In the genomic region with DNA sequence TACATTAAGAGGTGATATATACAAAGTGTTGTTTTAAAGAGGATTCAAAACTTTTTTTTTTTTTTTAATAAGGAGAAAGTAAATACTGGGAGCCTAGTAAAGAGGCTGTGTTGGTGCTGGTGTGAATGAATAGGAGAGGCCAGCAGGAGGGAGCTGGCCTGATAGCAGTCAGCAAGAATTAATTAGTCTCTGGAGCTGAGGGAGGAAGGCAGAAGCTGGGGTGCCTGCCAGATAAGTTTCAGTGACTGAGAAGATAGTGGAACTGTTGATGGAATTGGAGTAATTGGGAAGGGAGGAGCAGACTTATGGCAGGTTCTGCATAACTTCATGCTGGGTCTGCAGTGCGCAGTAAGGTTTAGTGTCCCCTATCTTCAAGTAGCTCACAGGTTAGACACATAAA, we compare ENCODE assay signal across 28 cellular contexts. TPM values are rescaled to one million over a fixed set of nuclear protein-coding genes. Genes with fewer than 3 reads are reported as not detected.
DNase-seq lines count a peak whose midpoint lies in the region; ATAC-seq and TF ChIP-seq lines count a peak whose summit lies in the region.
"Had no signal": no experiment of that assay in that cellular context is flagged by ENCODE, and none has a peak within 500 bp of the region (broad histone marks: within the 10 kb centered on the region; RNA-seq: fewer than 3 reads in every experiment).

No MANE protein-coding gene starts in this region.

- no peaks in the 10 kb centered on the region for H3K27me3 Mint-ChIP-seq in T-helper 17 cell
- H3K27me3 Mint-ChIP-seq in stimulated activated naive CD8-positive, alpha-beta T cell treated with anti-CD3 and anti-CD28 coated beads, Interleukin-15, amount 100 ng/mL, for 72 hours = no peaks in the 10 kb centered on the region

- peaks cover 26% of the 10 kb centered on the region for H3K4me1 Mint-ChIP-seq in T-helper 17 cell
- peaks cover 20% of the 10 kb centered on the region for H3K4me1 Mint-ChIP-seq in stimulated activated naive CD8-positive, alpha-beta T cell treated with anti-CD3 and anti-CD28 coated beads, Interleukin-15, amount 100 ng/mL, for 72 hours

- WGBS in GM23248 (ENCODE audit: low coverage in 1 of 2, low lambda C conversion rate in 2 of 2, missing lambda C conversion rate in 2 of 2), 2 experiments = 91 to 100% methylated on average over 1 of the region's 1 CpG

- H3K79me2 ChIP-seq in GM23248 (ENCODE audit: insufficient read depth) = peaks cover 19% of the 10 kb centered on the region; the same call in 1 of the 2 replicates

- peaks cover 0 to 24% of the 10 kb centered on the region in 2 donors for H3K4me1 ChIP-seq in right atrium auricular region
- H3K4me1 ChIP-seq in GM23248 (ENCODE audit: insufficient read depth) = peaks cover 10% of the 10 kb centered on the region

- no peak overlapping the region for H3K4me2 ChIP-seq in GM23248 (ENCODE audit: unreplicated experiment)
- H3K4me2 ChIP-seq: GM23338, SK-N-SH had no signal

- H4K20me1 ChIP-seq in GM23248 (ENCODE audit: insufficient read depth) = no peaks in the 10 kb centered on the region

- H3K9ac ChIP-seq in GM23248 = no peak overlapping the region
- H3K9ac ChIP-seq: SK-N-SH had no signal

- ATAC-seq in Right ventricle myocardium inferior (peak; percentile 48), T-helper 17 cell (no peak), left cardiac atrium (peak; percentile 65 to 75), left colon (no peak)
- ATAC-seq in stimulated activated naive CD8-positive, alpha-beta T cell treated with anti-CD3 and anti-CD28 coated beads, Interleukin-15, amount 100 ng/mL, for 72 hours = no peak
- ATAC-seq: gastroesophageal sphincter, GM23338, lower lobe of right lung had no signal

- H3K9me3 Mint-ChIP-seq in stimulated activated naive CD8-positive, alpha-beta T cell treated with anti-CD3 and anti-CD28 coated beads, Interleukin-15, amount 100 ng/mL, for 72 hours = no peaks in the 10 kb centered on the region
- H3K9me3 Mint-ChIP-seq: endodermal cell, GM23338, HFFc6 had no signal

- no peaks in the 10 kb centered on the region for H3K9me2 ChIP-seq in GM23248 (ENCODE audit: insufficient read depth)
- H3K9me2 ChIP-seq: SK-N-SH had no signal

- H3K27ac ChIP-seq in right atrium auricular region (no peak overlapping the region), GM23248 (no peak overlapping the region)
- H3K27ac ChIP-seq: coronary artery, esophagus squamous epithelium, gastroesophageal sphincter, lower lobe of right lung, thoracic aorta had no signal

- H3K9me3 ChIP-seq in right atrium auricular region (no peaks in the 10 kb centered on the region), T-helper 17 cell (ENCODE audit: control insufficient read depth, low read length, poor library complexity, severe bottlenecking) (no peaks in the 10 kb centered on the region), GM23248 (ENCODE audit: low read depth) (no peaks in the 10 kb centered on the region)
- H3K9me3 ChIP-seq: esophagus squamous epithelium, gastroesophageal sphincter, lower lobe of right lung, SK-N-SH, thoracic aorta had no signal

- no peak for TF ChIP-seq CTCF in right atrium auricular region (IDR thresholded peaks at IDR 0.05)

- H3K4me3 Mint-ChIP-seq in T-helper 17 cell = peak overlapping the region; percentile 63
- H3K4me3 Mint-ChIP-seq in stimulated activated naive CD8-positive, alpha-beta T cell treated with anti-CD3 and anti-CD28 coated beads, Interleukin-15, amount 100 ng/mL, for 72 hours = no peak overlapping the region
- H3K4me3 Mint-ChIP-seq: endodermal cell, GM23338, HFFc6 had no signal

- intact Hi-C loops in Right ventricle myocardium inferior (cut with DNase I) = no loop called here
- intact Hi-C loops in left cardiac atrium (cut with DNase I) = no loop called here
- intact Hi-C loops in left colon (cut with DNase I, micrococcal nuclease) = no loop called here

- H3K36me3 ChIP-seq in right atrium auricular region (peaks cover 67% of the 10 kb centered on the region), GM23248 (ENCODE audit: low read depth) (peaks cover 33% of the 10 kb centered on the region; the same call in 1 of the 2 replicates)

- in situ Hi-C loops in GM23248 (cut with MboI) = no loop called here

- no peak overlapping the region for H3K4me3 ChIP-seq in right atrium auricular region
- no peak overlapping the region for H3K4me3 ChIP-seq in GM23248
- H3K4me3 ChIP-seq: coronary artery, esophagus squamous epithelium, gastroesophageal sphincter, GM23338, lower lobe of right lung, thoracic aorta had no signal

- peaks cover 21% of the 10 kb centered on the region for H3K36me3 Mint-ChIP-seq in T-helper 17 cell (ENCODE audit: low read depth)

- H3F3A ChIP-seq in GM23248 (ENCODE audit: insufficient read depth) = no peaks in the 10 kb centered on the region; the same call in 1 of the 2 replicates

- DNase-seq in Right ventricle myocardium inferior (ENCODE audit: missing footprints) = no peak
- no peak for DNase-seq in right atrium auricular region (ENCODE audit: low spot score)
- no peak for DNase-seq in T-helper 17 cell
- no peak for DNase-seq in left cardiac atrium
- no peak for DNase-seq in stimulated activated naive CD8-positive, alpha-beta T cell treated with anti-CD3 and anti-CD28 coated beads, Interleukin-15, amount 100 ng/mL, for 72 hours
- no peak for DNase-seq in left colon
- DNase-seq in GM23248 = no peak
- DNase-seq: activated CD8-positive, alpha-beta memory T cell treated with anti-CD3 and anti-CD28 coated beads, Interleukin-2, amount 50 U/mL, for 4 hours; activated effector memory CD4-positive, alpha-beta T cell treated with anti-CD3 and anti-CD28 coated beads, Interleukin-2, amount 50 U/mL, for 16 hours; amniotic stem cell; DMS153; endodermal cell; esophagus squamous epithelium; HFFc6; lower lobe of right lung; NCI-H1105; NCI-H1930; NCI-H345; NCI-H774; SK-N-SH; T-helper 2 cell had no signal

- no peak overlapping the region for H2AFZ ChIP-seq in GM23248
- H2AFZ ChIP-seq: GM23338 had no signal

- H3K27ac Mint-ChIP-seq in T-helper 17 cell = no peak overlapping the region
- peak overlapping the region; percentile 44 to 75 for H3K27ac Mint-ChIP-seq in stimulated activated naive CD8-positive, alpha-beta T cell treated with anti-CD3 and anti-CD28 coated beads, Interleukin-15, amount 100 ng/mL, for 72 hours
- H3K27ac Mint-ChIP-seq: GM23338, HFFc6 had no signal

- H3K27me3 ChIP-seq in right atrium auricular region = no peaks in the 10 kb centered on the region
- H3K27me3 ChIP-seq in GM23248 (replicated peaks; ENCODE audit: insufficient read depth) = no peaks in the 10 kb centered on the region
- H3K27me3 ChIP-seq: esophagus squamous epithelium, gastroesophageal sphincter had no signal

RNA-seq across cellular contexts. Expression of a gene that starts 36.2 kb away (rescaled TPM):
- 0.46 TPM for total RNA-seq in Right ventricle myocardium inferior
- total RNA-seq in right atrium auricular region = under 1 TPM; 0.12 to 0.30 TPM
- 1 to 10 TPM; 1.0 TPM for total RNA-seq in T-helper 17 cell
- 1 to 10 TPM in 1 of 2 donors, under 1 TPM in 1; 0.77 to 1.2 TPM for total RNA-seq in left cardiac atrium
- total RNA-seq in left colon = 10 to 100 TPM; 35.0 to 38.2 TPM
- total RNA-seq in GM23248 (2014; rRNA removed; shearing (Covaris generic)) = 0.63 TPM in 1 of 2 replicates, not detected in the other
- polyA plus RNA-seq in GM23248 (2016; fragmentation: Nextera tagmentation; extraction: Ambion mirVana) = 0.39 TPM in 1 of 2 replicates, not detected in the other

RNA-seq across cellular contexts. Expression of a gene that starts 57.5 kb away (rescaled TPM):
- total RNA-seq in Right ventricle myocardium inferior (not detected), right atrium auricular region (not detected), T-helper 17 cell (not detected), left cardiac atrium (not detected), left colon (not detected)
- not detected in 2 replicates for total RNA-seq in GM23248 (2014; rRNA removed; shearing (Covaris generic))
- polyA plus RNA-seq in GM23248 (2016; fragmentation: Nextera tagmentation; extraction: Ambion mirVana) = 0.16 and 0.21 TPM in 2 replicates
- total RNA-seq: bronchial epithelial cell, esophagus squamous epithelium, G401, gastroesophageal sphincter, GM23338, HFFc6, lower lobe of right lung, RPMI7951, thoracic aorta had no signal
- polyA plus RNA-seq: SK-N-SH had no signal

Comparison
In these comparisons a context has a peak if more than half of its experiments do, and no peak if none do; other contexts are left out.
1. ATAC-seq: peak in Right ventricle myocardium inferior (single experiment) and left cardiac atrium (2 of 2); none in T-helper 17 cell (single experiment), stimulated activated naive CD8-positive, alpha-beta T cell treated with anti-CD3 and anti-CD28 coated beads, Interleukin-15, amount 100 ng/mL, for 72 hours (single experiment) and left colon (single experiment).
2. RNA of a gene that starts 36.2 kb away (total RNA-seq): 35.0 to 38.2 TPM in left colon; 0.77 to 1.2 TPM in left cardiac atrium, 1.0 TPM in T-helper 17 cell, 0.46 TPM in Right ventricle myocardium inferior (single experiment), 0.12 to 0.30 TPM in right atrium auricular region and 0.63 TPM in GM23248; every median in the first group is over 10 times any median in the second.